In the genomic region with DNA sequence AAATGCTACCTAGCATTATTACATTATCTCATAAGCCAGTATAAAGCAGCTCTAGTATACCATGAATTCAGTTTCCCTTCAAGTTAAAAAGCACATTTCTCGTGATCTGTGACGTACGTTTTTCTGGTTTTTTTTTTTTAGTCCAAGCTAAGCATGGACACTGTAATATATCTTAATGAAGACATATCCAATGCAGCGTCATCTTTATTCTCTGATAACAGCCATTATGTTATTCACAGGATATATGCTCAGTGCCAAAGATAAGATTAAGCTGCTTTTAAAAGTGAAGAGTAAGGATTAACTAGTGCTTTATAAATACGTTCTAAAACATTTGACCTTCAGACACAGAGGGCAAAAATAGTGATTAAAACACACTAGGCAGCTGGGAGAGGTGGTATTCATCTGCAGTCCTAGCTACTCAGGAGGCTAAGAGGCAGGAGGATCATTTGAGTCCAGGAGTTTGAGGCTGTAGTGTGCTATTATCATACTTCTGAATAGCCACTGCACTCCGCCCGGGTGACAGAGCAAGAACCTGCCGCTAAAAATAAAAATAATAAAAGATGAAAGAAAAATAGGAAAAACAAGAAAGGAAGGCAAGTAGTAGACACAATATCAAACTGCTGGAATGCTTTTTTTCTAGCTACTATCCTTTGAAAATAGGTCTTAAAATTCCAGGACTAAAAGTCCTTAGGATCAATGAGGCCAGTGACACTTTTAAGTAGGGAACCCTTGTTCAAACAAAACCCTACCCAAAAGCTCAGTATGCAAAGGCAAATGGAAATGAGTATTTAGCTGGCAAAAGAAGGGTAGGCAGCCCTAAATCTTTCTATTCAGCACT, we compare ENCODE assay signal across 1 cellular context.
TF ChIP-seq lines count a peak whose summit lies in the region.

No MANE protein-coding gene starts in this region.

TF ChIP-seq in endothelial cell of umbilical vein, 7 proteins besides CTCF, POLR2A, EP300 and RAD21:
- TF ChIP-seq GATA2 (IDR thresholded peaks at IDR 0.05; ENCODE audit: insufficient read depth, insufficient read length, low read depth, low read length) (peak; percentile 26), EZH2 (IDR thresholded peaks at IDR 0.05; ENCODE audit: borderline replicate concordance, low read depth, low read length, severe bottlenecking) (no peak), POLR2AphosphoS5 (IDR thresholded peaks at IDR 0.05; ENCODE audit: insufficient read depth, low read depth, low read length) (no peak), MYC (IDR thresholded peaks at IDR 0.05; ENCODE audit: low read depth, low read length) (no peak), FOS (IDR thresholded peaks at IDR 0.05; ENCODE audit: borderline replicate concordance, insufficient read depth, low read length) (no peak)
- TF ChIP-seq, protein P1, sequence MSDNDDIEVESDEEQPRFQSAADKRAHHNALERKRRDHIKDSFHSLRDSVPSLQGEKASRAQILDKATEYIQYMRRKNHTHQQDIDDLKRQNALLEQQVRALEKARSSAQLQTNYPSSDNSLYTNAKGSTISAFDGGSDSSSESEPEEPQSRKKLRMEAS (IDR thresholded peaks at IDR 0.05; ENCODE audit: insufficient read depth, insufficient read length): no peak
